9 cellular contexts compared by ENCODE assay signal in the genomic region with DNA sequence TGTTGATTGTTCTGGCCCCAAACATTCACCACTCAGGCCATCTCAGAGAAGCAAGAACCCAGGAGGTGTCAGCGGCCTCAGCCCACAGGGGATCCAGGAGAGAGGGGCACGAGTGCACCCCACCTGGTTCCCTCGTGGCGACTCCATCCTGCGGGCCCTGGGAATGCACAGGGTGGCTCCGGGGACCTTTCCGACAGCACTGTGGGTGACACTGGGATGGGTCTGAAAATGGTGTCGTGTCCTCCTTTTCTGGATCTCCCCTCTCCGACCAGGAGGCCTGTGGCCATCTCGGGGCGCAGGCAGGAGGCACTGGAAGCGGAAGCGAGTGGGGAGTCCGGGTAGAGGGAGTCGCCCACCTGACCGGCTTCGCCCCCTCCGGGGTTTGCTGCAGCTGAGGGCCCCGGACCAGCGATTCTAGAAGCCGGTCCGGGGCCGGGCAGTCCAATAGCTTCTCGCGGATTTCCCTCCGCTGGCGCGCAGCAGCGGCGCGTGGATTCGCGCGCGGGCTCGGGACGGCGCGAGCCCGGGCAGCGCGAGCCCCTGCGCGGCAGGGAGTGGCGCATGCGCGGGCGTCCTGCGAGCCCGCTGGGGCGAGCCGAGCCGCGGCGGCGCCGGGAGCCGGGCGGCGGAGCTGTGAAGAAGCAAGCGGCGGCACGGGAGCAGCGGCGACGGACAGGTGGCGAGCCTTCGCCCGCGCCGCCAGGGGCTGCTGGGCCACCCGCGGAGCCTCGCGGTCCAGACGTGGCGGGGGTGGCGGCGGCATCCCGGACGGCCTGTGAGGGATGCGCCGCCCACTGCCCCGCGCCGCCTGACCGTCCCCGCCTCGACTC. TPM values are rescaled to one million over a fixed set of nuclear protein-coding genes. Genes with fewer than 3 reads are reported as not detected.
A peak's percentile ranks its signal among the peaks of the same experiment; 100 is the strongest.
DNase-seq lines count a peak whose midpoint lies in the region; ATAC-seq and TF ChIP-seq lines count a peak whose summit lies in the region.
"Had no signal": no experiment of that assay in that cellular context is flagged by ENCODE, and none has a peak within 500 bp of the region (broad histone marks: within the 10 kb centered on the region; RNA-seq: fewer than 3 reads in every experiment).

A gene with protein sequence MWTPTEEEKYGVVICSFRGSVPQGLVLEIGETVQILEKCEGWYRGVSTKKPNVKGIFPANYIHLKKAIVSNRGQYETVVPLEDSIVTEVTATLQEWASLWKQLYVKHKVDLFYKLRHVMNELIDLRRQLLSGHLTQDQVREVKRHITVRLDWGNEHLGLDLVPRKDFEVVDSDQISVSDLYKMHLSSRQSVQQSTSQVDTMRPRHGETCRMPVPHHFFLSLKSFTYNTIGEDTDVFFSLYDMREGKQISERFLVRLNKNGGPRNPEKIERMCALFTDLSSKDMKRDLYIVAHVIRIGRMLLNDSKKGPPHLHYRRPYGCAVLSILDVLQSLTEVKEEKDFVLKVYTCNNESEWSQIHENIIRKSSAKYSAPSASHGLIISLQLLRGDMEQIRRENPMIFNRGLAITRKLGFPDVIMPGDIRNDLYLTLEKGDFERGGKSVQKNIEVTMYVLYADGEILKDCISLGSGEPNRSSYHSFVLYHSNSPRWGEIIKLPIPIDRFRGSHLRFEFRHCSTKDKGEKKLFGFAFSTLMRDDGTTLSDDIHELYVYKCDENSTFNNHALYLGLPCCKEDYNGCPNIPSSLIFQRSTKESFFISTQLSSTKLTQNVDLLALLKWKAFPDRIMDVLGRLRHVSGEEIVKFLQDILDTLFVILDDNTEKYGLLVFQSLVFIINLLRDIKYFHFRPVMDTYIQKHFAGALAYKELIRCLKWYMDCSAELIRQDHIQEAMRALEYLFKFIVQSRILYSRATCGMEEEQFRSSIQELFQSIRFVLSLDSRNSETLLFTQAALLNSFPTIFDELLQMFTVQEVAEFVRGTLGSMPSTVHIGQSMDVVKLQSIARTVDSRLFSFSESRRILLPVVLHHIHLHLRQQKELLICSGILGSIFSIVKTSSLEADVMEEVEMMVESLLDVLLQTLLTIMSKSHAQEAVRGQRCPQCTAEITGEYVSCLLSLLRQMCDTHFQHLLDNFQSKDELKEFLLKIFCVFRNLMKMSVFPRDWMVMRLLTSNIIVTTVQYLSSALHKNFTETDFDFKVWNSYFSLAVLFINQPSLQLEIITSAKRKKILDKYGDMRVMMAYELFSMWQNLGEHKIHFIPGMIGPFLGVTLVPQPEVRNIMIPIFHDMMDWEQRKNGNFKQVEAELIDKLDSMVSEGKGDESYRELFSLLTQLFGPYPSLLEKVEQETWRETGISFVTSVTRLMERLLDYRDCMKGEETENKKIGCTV (N-terminal part only) (plus strand): TSS at position 579 of the 830 bp plus-strand sequence. CDS start 337 bp downstream, outside the sequence.

- DNase-seq in DMS153 (lab: John Stamatoyannopoulos, UW) (peak; percentile 11), DMS153 treated with DMSO at 0.1 percent for 48 hours (lab: John Stamatoyannopoulos, UW; ENCODE audit: unreplicated experiment) (no peak), left lung (peak; percentile 57 to 90)
- DNase-seq in activated CD4-positive, alpha-beta T cell treated with anti-CD3 and anti-CD28 coated beads for 48 hours: peak; percentile 69
- peak; percentile 48 to 62 for DNase-seq in stimulated activated CD4-positive, alpha-beta T cell treated with anti-CD3 and anti-CD28 coated beads, Interleukin-4, amount 100 ng/mL, for 4 hours

- peaks cover 9% of the 10 kb centered on the region; the same call in 1 of the 2 replicates for H3K27me3 ChIP-seq in KMS-11 (ENCODE audit: insufficient read depth, low read depth)
- H3K27me3 ChIP-seq in left lung: peaks cover 54 to 79% of the 10 kb centered on the region in 2 donors

- H3K4me3 ChIP-seq in KMS-11 (IDR thresholded peaks at IDR 0.05; ENCODE audit: insufficient read depth, low read depth, low read length) (no peak within 1 kb of the TSS), left lung (peak within 1 kb of the TSS; percentile 15 to 26)

- no peaks in the 10 kb centered on the region for H3K36me3 ChIP-seq in KMS-11 (ENCODE audit: insufficient read depth)
- no peaks in the 10 kb centered on the region for H3K36me3 ChIP-seq in left lung

- no peak for TF ChIP-seq CTCF in KMS-11 (conservative IDR thresholded peaks at IDR 0.05; ENCODE audit: low read depth, low read length)
- no peak for TF ChIP-seq CTCF in left lung (IDR thresholded peaks at IDR 0.05)

- H3K79me2 ChIP-seq in KMS-11 (ENCODE audit: insufficient read depth, low read depth): no peaks in the 10 kb centered on the region

- intact Hi-C loops in left lung (cut with DNase I): no loop called here

- H3K27ac ChIP-seq in KMS-11: no peak within 1 kb of the TSS
- peak within 1 kb of the TSS; percentile 43 for H3K27ac ChIP-seq in cingulate gyrus (ENCODE audit: low read depth, low read length)
- H3K27ac ChIP-seq in left lung: no peak within 1 kb of the TSS
- H3K27ac ChIP-seq: C4-2B had no signal

- peak; percentile 94 for ATAC-seq in left lung
- ATAC-seq in HG03159 (IDR thresholded peaks at IDR 0.05; ENCODE audit: unreplicated experiment): no peak

- no peaks in the 10 kb centered on the region for H3K9me3 ChIP-seq in left lung

- peak within 1 kb of the TSS; percentile 52 for H3K4me2 ChIP-seq in KMS-11

- no peaks in the 10 kb centered on the region for H4K20me1 ChIP-seq in KMS-11 (ENCODE audit: insufficient read depth)

- H3K4me1 ChIP-seq in KMS-11 (ENCODE audit: low read depth, poor library complexity, severe bottlenecking) (peaks cover 6% of the 10 kb centered on the region), left lung (peaks cover 0 to 11% of the 10 kb centered on the region in 2 donors)

- H3K9ac ChIP-seq in KMS-11: no peak within 1 kb of the TSS; the same call in 1 of the 2 replicates

- H2AFZ ChIP-seq in KMS-11 (ENCODE audit: low read depth): peak within 1 kb of the TSS; percentile 57

RNA-seq across cellular contexts. Expression of the gene that starts here (rescaled TPM):
- total RNA-seq in left lung: 1 to 10 TPM in 1 of 2 donors, under 1 TPM in 1; 0.34 to 1.4 TPM
